ENCODE assay signal across 40 cellular contexts in the genomic region with DNA sequence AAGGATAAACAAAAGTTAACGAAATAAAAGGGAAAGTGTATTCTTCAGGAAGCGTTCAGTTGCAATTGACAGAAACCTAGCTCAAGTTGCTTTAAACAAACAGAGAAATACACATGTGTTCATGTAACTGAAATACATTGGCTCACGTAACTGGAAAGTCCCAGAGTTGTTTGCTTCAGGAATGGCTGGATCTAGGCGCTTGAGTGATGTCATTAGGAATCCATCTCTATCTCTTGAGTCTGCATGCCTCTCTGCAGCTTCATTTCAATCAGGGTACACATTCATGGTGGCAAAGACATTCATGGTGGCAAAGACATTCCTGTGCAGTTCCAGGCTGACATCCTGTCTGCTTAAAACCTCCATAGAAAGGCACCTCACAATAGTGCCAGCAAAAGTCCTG. TPM values are rescaled to one million over a fixed set of nuclear protein-coding genes. Genes with fewer than 3 reads are reported as not detected.
"Had no signal": no experiment of that assay in that cellular context is flagged by ENCODE, and none has a peak within 500 bp of the region (broad histone marks: within the 10 kb centered on the region; RNA-seq: fewer than 3 reads in every experiment).

No MANE protein-coding gene starts in this region.

- H3K9me3 Mint-ChIP-seq: activated naive CD4-positive, alpha-beta T cell treated with anti-CD3 and anti-CD28 coated beads, Interleukin-2, amount 50 U/mL, for 24 hours; activated naive CD8-positive, alpha-beta T cell treated with anti-CD3 and anti-CD28 coated beads, Interleukin-2, amount 10 ng/mL, durations not matched to agents 7 days and 5 days; activated T-helper 2 cell treated with anti-CD3 and anti-CD28 coated beads, Interferon-gamma antibody, Interleukin-2, Interleukin-4, amounts not matched to agents 10 μg/mL and 5 μg/mL and 100 μg/mL, durations not matched to agents 14 hours and 24 hours and 36 hours; central memory CD8-positive, alpha-beta T cell; T-helper 1 cell treated with Interleukin-12 subunit alpha and Interleukin-12 subunit beta and Interleukin-4 antibody, amounts not matched to agents 30 μg/mL and 1 μg/mL, for 36 hours; T-helper 2 cell treated with Interferon-gamma antibody and Interleukin-4, amounts not matched to agents 5 μg/mL and 100 μg/mL, for 36 hours had no signal

- H3K4me1 ChIP-seq: ascending aorta had no signal

- H3K4me1 Mint-ChIP-seq: activated CD4-positive, alpha-beta T cell treated with anti-CD3 and anti-CD28 coated beads for 36 hours; activated naive CD4-positive, alpha-beta T cell treated with anti-CD3 and anti-CD28 coated beads, Interleukin-2, amount 10 ng/mL, durations not matched to agents 7 days and 5 days; activated naive CD4-positive, alpha-beta T cell treated with anti-CD3 and anti-CD28 coated beads, Interleukin-2, amount 50 U/mL, for 24 hours; activated naive CD8-positive, alpha-beta T cell treated with anti-CD3 and anti-CD28 coated beads, Interleukin-2, amount 10 ng/mL, durations not matched to agents 7 days and 5 days; activated naive CD8-positive, alpha-beta T cell treated with anti-CD3 and anti-CD28 coated beads, Interleukin-2, amount 50 U/mL, for 24 hours; central memory CD8-positive, alpha-beta T cell; WTC11 had no signal

- H3K27me3 Mint-ChIP-seq: activated naive CD8-positive, alpha-beta T cell treated with anti-CD3 and anti-CD28 coated beads, Interleukin-2, amount 50 U/mL, for 24 hours had no signal

- H3K27ac ChIP-seq: ascending aorta, cardiac muscle cell, VCaP had no signal

- H3K36me3 Mint-ChIP-seq: activated CD4-positive, alpha-beta memory T cell treated with anti-CD3 and anti-CD28 coated beads for 36 hours; activated naive CD4-positive, alpha-beta T cell treated with anti-CD3 and anti-CD28 coated beads, Interleukin-2, amount 10 ng/mL, durations not matched to agents 7 days and 5 days; activated naive CD4-positive, alpha-beta T cell treated with anti-CD3 and anti-CD28 coated beads, Interleukin-2, amount 50 U/mL, for 24 hours; activated naive CD8-positive, alpha-beta T cell; activated naive CD8-positive, alpha-beta T cell treated with anti-CD3 and anti-CD28 coated beads, Interleukin-2, amount 10 ng/mL, durations not matched to agents 7 days and 5 days; brain; WTC11 had no signal

- FAIRE-seq: bronchial epithelial cell, TTC549 had no signal

- H3K27me3 ChIP-seq: ascending aorta, cardiac muscle cell had no signal

- ATAC-seq: activated CD4-positive, alpha-beta T cell treated with anti-CD3 and anti-CD28 coated beads for 36 hours; activated CD4-positive, CD25-positive, alpha-beta regulatory T cell treated with anti-CD3 and anti-CD28 coated beads, Interleukin-2, amount 50 U/mL, for 24 hours; activated CD8-positive, alpha-beta T cell treated with anti-CD3 and anti-CD28 coated beads for 36 hours; activated naive CD8-positive, alpha-beta T cell treated with anti-CD3 and anti-CD28 coated beads, Interleukin-2, amount 50 U/mL, for 24 hours; WTC11 had no signal

- H3K27ac Mint-ChIP-seq: activated CD4-positive, alpha-beta memory T cell treated with anti-CD3 and anti-CD28 coated beads for 36 hours; activated CD4-positive, alpha-beta T cell treated with anti-CD3 and anti-CD28 coated beads for 36 hours; activated CD8-positive, alpha-beta T cell treated with anti-CD3 and anti-CD28 coated beads for 36 hours; activated naive CD4-positive, alpha-beta T cell treated with anti-CD3 and anti-CD28 coated beads, Interleukin-2, amount 10 ng/mL, durations not matched to agents 7 days and 5 days; activated naive CD4-positive, alpha-beta T cell treated with anti-CD3 and anti-CD28 coated beads, Interleukin-2, amount 50 U/mL, for 24 hours; activated naive CD8-positive, alpha-beta T cell; activated naive CD8-positive, alpha-beta T cell treated with anti-CD3 and anti-CD28 coated beads, Interleukin-2, amount 10 ng/mL, durations not matched to agents 7 days and 5 days; activated naive CD8-positive, alpha-beta T cell treated with anti-CD3 and anti-CD28 coated beads, Interleukin-2, amount 50 U/mL, for 24 hours; activated T-helper 2 cell treated with anti-CD3 and anti-CD28 coated beads, Interferon-gamma antibody, Interleukin-2, Interleukin-4, amounts not matched to agents 10 μg/mL and 5 μg/mL and 100 μg/mL, durations not matched to agents 14 hours and 24 hours and 36 hours; T-helper 1 cell treated with Interleukin-12 subunit alpha and Interleukin-12 subunit beta and Interleukin-4 antibody, amounts not matched to agents 30 μg/mL and 1 μg/mL, for 36 hours; T-helper 2 cell treated with Interferon-gamma antibody and Interleukin-4, amounts not matched to agents 5 μg/mL and 100 μg/mL, for 36 hours; WTC11 had no signal

- H3K4me3 ChIP-seq: ascending aorta, cardiac muscle cell had no signal

- H3K9me3 ChIP-seq: ascending aorta had no signal

- H3K4me3 Mint-ChIP-seq: activated CD4-positive, alpha-beta memory T cell treated with anti-CD3 and anti-CD28 coated beads for 36 hours; activated CD4-positive, alpha-beta T cell treated with anti-CD3 and anti-CD28 coated beads for 36 hours; activated CD8-positive, alpha-beta T cell treated with anti-CD3 and anti-CD28 coated beads for 36 hours; activated naive CD4-positive, alpha-beta T cell treated with anti-CD3 and anti-CD28 coated beads, Interleukin-2, amount 10 ng/mL, durations not matched to agents 7 days and 5 days; activated naive CD4-positive, alpha-beta T cell treated with anti-CD3 and anti-CD28 coated beads, Interleukin-2, amount 50 U/mL, for 24 hours; activated naive CD8-positive, alpha-beta T cell; activated naive CD8-positive, alpha-beta T cell treated with anti-CD3 and anti-CD28 coated beads, Interleukin-2, amount 10 ng/mL, durations not matched to agents 7 days and 5 days; activated naive CD8-positive, alpha-beta T cell treated with anti-CD3 and anti-CD28 coated beads, Interleukin-2, amount 50 U/mL, for 24 hours; brain; central memory CD8-positive, alpha-beta T cell; T-helper 1 cell treated with Interleukin-12 subunit alpha and Interleukin-12 subunit beta and Interleukin-4 antibody, amounts not matched to agents 30 μg/mL and 1 μg/mL, for 36 hours; T-helper 2 cell treated with Interferon-gamma antibody and Interleukin-4, amounts not matched to agents 5 μg/mL and 100 μg/mL, for 36 hours; WTC11 had no signal

- H3K36me3 ChIP-seq: ascending aorta, cardiac muscle cell had no signal

- DNase-seq: activated CD4-positive, alpha-beta memory T cell treated with anti-CD3 and anti-CD28 coated beads for 36 hours; activated CD4-positive, alpha-beta T cell treated with anti-CD3 and anti-CD28 coated beads for 1 hour; activated CD4-positive, alpha-beta T cell treated with anti-CD3 and anti-CD28 coated beads for 36 hours; activated CD4-positive, alpha-beta T cell treated with anti-CD3 and anti-CD28 coated beads for 48 hours; activated CD4-positive, alpha-beta T cell treated with anti-CD3 and anti-CD28 coated beads, Interleukin-2, amount 50 U/mL, for 1 hour; activated CD4-positive, alpha-beta T cell treated with anti-CD3 and anti-CD28 coated beads, Interleukin-2, amount 50 U/mL, for 4 hours; activated CD4-positive, CD25-positive, alpha-beta regulatory T cell; activated CD8-positive, alpha-beta memory T cell treated with anti-CD3 and anti-CD28 coated beads, Interleukin-2, amount 50 U/mL, for 4 hours; activated CD8-positive, alpha-beta T cell treated with anti-CD3 and anti-CD28 coated beads for 36 hours; activated effector memory CD4-positive, alpha-beta T cell treated with Interleukin-2 at 50 U/mL for 16 hours; activated gamma-delta T cell; activated naive CD4-positive, alpha-beta T cell treated with anti-CD3 and anti-CD28 coated beads, Interleukin-2, amount 10 ng/mL, durations not matched to agents 7 days and 5 days; activated naive CD4-positive, alpha-beta T cell treated with Interleukin-2 at 50 U/mL for 16 hours; activated naive CD8-positive, alpha-beta T cell treated with anti-CD3 and anti-CD28 coated beads, Interleukin-2, amount 10 ng/mL, durations not matched to agents 7 days and 5 days; activated naive CD8-positive, alpha-beta T cell treated with anti-CD3 and anti-CD28 coated beads, Interleukin-2, amount 50 U/mL, for 24 hours; activated T-cell treated with anti-CD3 and anti-CD28 coated beads for 4 hours; activated T-cell treated with anti-CD3 and anti-CD28 coated beads, Interleukin-2, amount 50 U/mL, for 1 hour; activated T-cell treated with anti-CD3 and anti-CD28 coated beads, Interleukin-2, amount 50 U/mL, for 48 hours; amygdala; anterior cingulate cortex; caudate nucleus; cerebellar nuclear complex; T-helper 1 cell; T-helper 2 cell; T-helper 9 cell had no signal

RNA-seq across cellular contexts. Expression of gene EYA2, which starts 45.4 kb away (rescaled TPM):
- total RNA-seq: activated CD4-positive, alpha-beta memory T cell treated with anti-CD3 and anti-CD28 coated beads for 36 hours; activated CD4-positive, alpha-beta T cell treated with anti-CD3 and anti-CD28 coated beads for 36 hours; activated CD8-positive, alpha-beta memory T cell treated with anti-CD3 and anti-CD28 coated beads for 36 hours; activated CD8-positive, alpha-beta T cell treated with anti-CD3 and anti-CD28 coated beads for 36 hours; activated naive CD8-positive, alpha-beta T cell treated with anti-CD3 and anti-CD28 coated beads, Interleukin-2, amount 10 ng/mL, durations not matched to agents 7 days and 5 days; activated T-helper 2 cell treated with anti-CD3 and anti-CD28 coated beads, Interferon-gamma antibody, Interleukin-2, Interleukin-4, amounts not matched to agents 10 μg/mL and 5 μg/mL and 100 μg/mL, durations not matched to agents 14 hours and 24 hours and 36 hours had no signal
- polyA plus RNA-seq: cardiac muscle cell had no signal
